Comparison of ENCODE assay signal across 13 cellular contexts in genomic region chr6:156449569-156449968, GRCh38.
DNase-seq lines count a peak whose midpoint lies in the region; ATAC-seq, FAIRE-seq and TF ChIP-seq lines count a peak whose summit lies in the region.
"Had no signal": no experiment of that assay in that cellular context is flagged by ENCODE, and none has a peak within 500 bp of the region (broad histone marks: within the 10 kb centered on the region; RNA-seq: fewer than 3 reads in every experiment).

No MANE protein-coding gene starts in this region.

- no peaks in the 10 kb centered on the region for H3K36me3 ChIP-seq in astrocyte (ENCODE audit: insufficient read depth, low read length)
- no peaks in the 10 kb centered on the region for H3K36me3 ChIP-seq in mucosa of descending colon (ENCODE audit: low read depth)
- H3K36me3 ChIP-seq: BE2C had no signal

- H3K36me3 Mint-ChIP-seq in astrocyte (ENCODE audit: low read depth, unreplicated experiment), result no peaks in the 10 kb centered on the region
- H3K36me3 Mint-ChIP-seq: CD8-positive, alpha-beta T cell had no signal

- H2AFZ ChIP-seq in astrocyte (ENCODE audit: low read depth, low read length), result no peak overlapping the region

- peak overlapping the region; percentile 50 for H3K27ac Mint-ChIP-seq in astrocyte (ENCODE audit: unreplicated experiment)
- H3K27ac Mint-ChIP-seq: CD8-positive, alpha-beta T cell had no signal

- H3K79me2 ChIP-seq in astrocyte (ENCODE audit: insufficient read depth, low read length), result no peaks in the 10 kb centered on the region

- no peak overlapping the region for H3K4me3 Mint-ChIP-seq in astrocyte (ENCODE audit: unreplicated experiment)
- H3K4me3 Mint-ChIP-seq: CD8-positive, alpha-beta T cell had no signal

- ATAC-seq in mucosa of descending colon, result peak; percentile 15
- no peak for ATAC-seq in GM18498 (IDR thresholded peaks at IDR 0.05; ENCODE audit: unreplicated experiment)
- ATAC-seq: CD8-positive, alpha-beta T cell; SK-N-SH treated with all-trans-retinoic acid at 6 μM for 48 hours had no signal

- H3K9ac ChIP-seq in astrocyte (ENCODE audit: low read length), result no peak overlapping the region

- H3K27me3 ChIP-seq in astrocyte (ENCODE audit: insufficient read depth, low read length), result no peaks in the 10 kb centered on the region
- H3K27me3 ChIP-seq: BE2C had no signal

- in situ Hi-C loops in G401 (cut with HindIII; ENCODE audit: low sequenced_read_pairs), result no loop called here

- peaks cover 3% of the 10 kb centered on the region for H3K27me3 Mint-ChIP-seq in astrocyte (ENCODE audit: low read depth, unreplicated experiment)

- H4K20me1 ChIP-seq in astrocyte (ENCODE audit: insufficient read depth, low read length), result no peaks in the 10 kb centered on the region

- no peak overlapping the region for H3K4me3 ChIP-seq in astrocyte (ENCODE audit: insufficient read depth, low read depth, low read length)
- no peak overlapping the region for H3K4me3 ChIP-seq in mucosa of descending colon

- H3K27ac ChIP-seq in astrocyte (ENCODE audit: low read depth, low read length), result no peak overlapping the region

- no peaks in the 10 kb centered on the region for H3K4me1 ChIP-seq in astrocyte (ENCODE audit: insufficient read depth, low read length)
- no peaks in the 10 kb centered on the region for H3K4me1 ChIP-seq in mucosa of descending colon (ENCODE audit: low read depth)

- H3K4me1 Mint-ChIP-seq in astrocyte (ENCODE audit: low read depth, unreplicated experiment), result peaks cover 8% of the 10 kb centered on the region

- TF ChIP-seq CTCF in astrocyte (IDR thresholded peaks at IDR 0.05; ENCODE audit: insufficient read depth, low read depth, low read length) (no peak), mucosa of descending colon (IDR thresholded peaks at IDR 0.05) (no peak)

- no peaks in the 10 kb centered on the region for H3K9me3 ChIP-seq in astrocyte (ENCODE audit: insufficient read depth, low read depth, low read length)
- no peaks in the 10 kb centered on the region for H3K9me3 ChIP-seq in mucosa of descending colon
- H3K9me3 ChIP-seq: BE2C had no signal

- DNase-seq in A172 (ENCODE audit: low spot score) (peak; percentile 17), G401 (ENCODE audit: low spot score) (peak; percentile 76), astrocyte (ENCODE audit: low read depth) (no peak), mucosa of descending colon (no peak), NCI-H2227 (lab: John Stamatoyannopoulos, UW; ENCODE audit: unreplicated experiment) (no peak), DMS114 treated with DMSO at 0.1 percent for 48 hours (lab: John Stamatoyannopoulos, UW; ENCODE audit: unreplicated experiment) (no peak)
- DNase-seq: BE2C; CD8-positive, alpha-beta T cell; MM.1S; NCI-H526 had no signal

- intact Hi-C loops in mucosa of descending colon (cut with DNase I, micrococcal nuclease), result no loop called here

- H3K4me2 ChIP-seq in astrocyte (ENCODE audit: low read length), result no peak overlapping the region

- FAIRE-seq in astrocyte (lab: Jason Lieb, UNC), result no peak
- FAIRE-seq: D721Med had no signal

- no peaks in the 10 kb centered on the region for H3K9me3 Mint-ChIP-seq in astrocyte (ENCODE audit: unreplicated experiment)
- H3K9me3 Mint-ChIP-seq: CD8-positive, alpha-beta T cell had no signal

Comparison
In these comparisons a context has a peak if more than half of its experiments do, and no peak if none do; other contexts are left out.
1. DNase-seq: peak in A172 (single experiment) and G401 (single experiment); none in astrocyte (single experiment), mucosa of descending colon (0 of 3), NCI-H2227 (single experiment) and DMS114 treated with DMSO at 0.1 percent for 48 hours (single experiment).